ENCODE assay signal across 8 cellular contexts in genomic region chr3:185280572-185281365, GRCh38. TPM values are rescaled to one million over a fixed set of nuclear protein-coding genes. Genes with fewer than 3 reads are reported as not detected.
DNase-seq lines count a peak whose midpoint lies in the region; ATAC-seq and TF ChIP-seq lines count a peak whose summit lies in the region.

No MANE protein-coding gene starts in this region.

- no peak for TF ChIP-seq POLR2A in GM18505 (IDR thresholded peaks at IDR 0.05; ENCODE audit: borderline replicate concordance, extremely low read depth, insufficient read depth, insufficient read length)

- no peak overlapping the region for H3K4me3 Mint-ChIP-seq in endothelial cell (ENCODE audit: unreplicated experiment)

- peak overlapping the region; percentile 95 for H3K4me2 ChIP-seq in PC-3 (ENCODE audit: low read length)

- ATAC-seq in PC-3 (peak; percentile 32), GM18505 (IDR thresholded peaks at IDR 0.05; ENCODE audit: unreplicated experiment) (no peak)

- peaks cover 5% of the 10 kb centered on the region for H3K27me3 Mint-ChIP-seq in endothelial cell (ENCODE audit: unreplicated experiment)

- peaks cover 5% of the 10 kb centered on the region for H3K36me3 Mint-ChIP-seq in endothelial cell (ENCODE audit: low read depth, unreplicated experiment)

- H3K9me3 Mint-ChIP-seq in endothelial cell (ENCODE audit: unreplicated experiment), result no peaks in the 10 kb centered on the region

- TF ChIP-seq CTCF in PC-3 (conservative IDR thresholded peaks at IDR 0.05; ENCODE audit: low read depth, low read length) (peak; percentile 88), endothelial cell (IDR thresholded peaks at IDR 0.05; ENCODE audit: unreplicated experiment) (peak; percentile 78), neutrophil (IDR thresholded peaks at IDR 0.05) (peak; percentile 52)

- H3K27me3 ChIP-seq in PC-3 (ENCODE audit: low read length), result no peaks in the 10 kb centered on the region
- peaks cover 12% of the 10 kb centered on the region for H3K27me3 ChIP-seq in neutrophil

- BruUV-seq in PC-3 (replicated peaks; lab: Mats Ljungman, UMichigan), result no TSS peak

- DNase-seq in ELR (ENCODE audit: low read depth), result peak; percentile 78
- peak; percentile 89 to 95 for DNase-seq in Kasumi-1 (lab: John Stamatoyannopoulos, UW)
- DNase-seq in PC-3, result peak; percentile 82
- no peak for DNase-seq in endothelial cell (ENCODE audit: low spot score)
- DNase-seq in effector CD8-positive, alpha-beta T cell (lab: John Stamatoyannopoulos, UW), result no peak
- no peak for DNase-seq in T1000 (lab: John Stamatoyannopoulos, UW)

- H3K36me3 ChIP-seq in PC-3 (ENCODE audit: low read depth, low read length), result no peaks in the 10 kb centered on the region
- H3K36me3 ChIP-seq in neutrophil, result no peaks in the 10 kb centered on the region

- H3K9me2 ChIP-seq in PC-3 (replicated peaks; ENCODE audit: low read length), result no peaks in the 10 kb centered on the region

- peaks cover 32% of the 10 kb centered on the region for H3K79me2 ChIP-seq in PC-3 (ENCODE audit: low read length)

- peak overlapping the region; percentile 18; the same call in 1 of the 2 replicates for H2AFZ ChIP-seq in PC-3 (ENCODE audit: low read length)

- H3K9me3 ChIP-seq in PC-3 (ENCODE audit: low read length) (no peaks in the 10 kb centered on the region), neutrophil (no peaks in the 10 kb centered on the region)

- intact Hi-C loops in PC-3 (cut with micrococcal nuclease), result loop anchor here (1.0 kb wide), 1 partner anchor 405 kb away; no protein-coding TSS in a partner anchor

- CTCF ChIA-PET in PC-3 (lab: Charles Lee), result no interaction called here

- peaks cover 24% of the 10 kb centered on the region for H3K4me1 ChIP-seq in PC-3 (ENCODE audit: insufficient read depth, low read length)
- peaks cover 24% of the 10 kb centered on the region in 2 experiments for H3K4me1 ChIP-seq in neutrophil (ENCODE audit: control insufficient read depth in 1 of 2, insufficient read depth in 1 of 2, low read depth in 1 of 2, low read length in 1 of 2)

- no peak overlapping the region for H3K27ac Mint-ChIP-seq in endothelial cell (ENCODE audit: unreplicated experiment)

- no peak overlapping the region for H3K9ac ChIP-seq in PC-3 (ENCODE audit: low read length)

- H3F3A ChIP-seq in PC-3 (ENCODE audit: low read length, unreplicated experiment), result no peaks in the 10 kb centered on the region

- H4K20me1 ChIP-seq in PC-3 (ENCODE audit: low read length), result no peaks in the 10 kb centered on the region

- peaks cover 11% of the 10 kb centered on the region for H3K4me1 Mint-ChIP-seq in endothelial cell (ENCODE audit: unreplicated experiment)

- POLR2A ChIA-PET in PC-3 (lab: Charles Lee; ENCODE audit: unreplicated experiment), result no interaction called here

- H3K27ac ChIP-seq in PC-3 (ENCODE audit: low read length), result no peak overlapping the region
- peak overlapping the region; percentile 55 for H3K27ac ChIP-seq in neutrophil

- H3K4me3 ChIP-seq in PC-3 (ENCODE audit: low read length), result 0 out of 2 replicates have a peak overlapping the region, but pooled peaks have one; percentile 16
- H3K4me3 ChIP-seq in neutrophil (ENCODE audit: low read depth in 1 of 2, low read length in 1 of 2), result no peak overlapping the region

RNA-seq across cellular contexts. Expression of gene EHHADH, which starts 26.9 kb away (rescaled TPM):
- 6.6 and 7.1 TPM in 2 replicates for total RNA-seq in PC-3 (2014; rRNA removed)
- total RNA-seq in endothelial cell (ENCODE audit: unreplicated experiment), result 6.8 TPM

Comparison
In these comparisons a context has a peak if more than half of its experiments do, and no peak if none do; other contexts are left out.
1. DNase-seq: peak in ELR (single experiment), Kasumi-1 (2 of 2) and PC-3 (single experiment); none in endothelial cell (single experiment), effector CD8-positive, alpha-beta T cell (single experiment) and T1000 (single experiment).
2. Peak in every context shown above with its lines, with median percentiles within 50 percentile points of each other: CTCF ChIP-seq.